13 cellular contexts compared by ENCODE assay signal in the genomic region with DNA sequence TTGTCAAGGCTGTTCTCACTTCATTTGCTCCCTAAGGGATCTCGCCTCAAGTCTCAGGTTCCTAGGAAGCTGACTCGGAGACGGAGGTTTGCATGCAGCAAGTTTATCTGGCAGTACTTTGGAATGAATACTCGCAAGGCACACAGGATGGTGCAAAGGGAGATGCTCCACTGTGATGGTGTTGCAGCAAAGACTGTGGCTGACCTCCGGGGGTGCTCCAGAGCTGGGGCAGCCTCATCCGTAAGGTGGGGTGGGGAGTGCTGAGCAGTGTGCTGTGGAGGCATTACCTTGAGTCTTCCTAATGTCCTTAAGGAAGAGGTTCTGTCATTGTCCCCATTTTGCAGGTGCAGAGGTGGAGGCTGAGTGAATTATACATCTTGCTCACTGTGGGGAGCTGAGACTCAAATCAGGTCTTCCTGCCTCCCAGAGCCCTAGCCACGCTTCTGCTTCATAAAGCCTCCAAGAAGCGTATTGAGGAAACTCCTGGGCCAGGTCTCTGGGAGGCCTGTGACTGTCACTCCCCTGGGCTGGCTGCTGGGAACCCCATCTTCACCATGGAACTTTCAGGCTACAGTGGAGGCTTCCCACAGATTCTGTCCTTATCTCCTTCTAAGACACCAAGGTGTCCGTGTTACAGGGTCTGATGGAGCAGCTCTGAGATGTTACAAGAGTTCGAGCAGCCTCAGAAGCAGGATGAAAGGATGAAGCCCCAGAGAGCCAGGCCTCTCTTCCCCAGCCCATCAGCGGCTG. TPM values are rescaled to one million over a fixed set of nuclear protein-coding genes. Genes with fewer than 3 reads are reported as not detected.
A peak's percentile ranks its signal among the peaks of the same experiment; 100 is the strongest.
DNase-seq lines count a peak whose midpoint lies in the region; ATAC-seq and TF ChIP-seq lines count a peak whose summit lies in the region.
"Had no signal": no experiment of that assay in that cellular context is flagged by ENCODE, and none has a peak within 500 bp of the region (broad histone marks: within the 10 kb centered on the region; RNA-seq: fewer than 3 reads in every experiment).

No MANE protein-coding gene starts in this region.

- H3K4me3 Mint-ChIP-seq in glutamatergic neuron (ENCODE audit: unreplicated experiment): no peak overlapping the region
- H3K4me3 Mint-ChIP-seq in CD4-positive, alpha-beta memory T cell: no peak overlapping the region
- H3K4me3 Mint-ChIP-seq in activated T-helper 17 cell treated with anti-CD3 and anti-CD28 coated beads, Interleukin-2, amount 50 U/mL, for 72 hours: no peak overlapping the region
- H3K4me3 Mint-ChIP-seq: activated CD4-positive, alpha-beta T cell treated with anti-CD3 and anti-CD28 coated beads, Interleukin-2, amount 10 ng/mL, durations not matched to agents 24 days and 14 days had no signal

- no peaks in the 10 kb centered on the region for H3K36me3 Mint-ChIP-seq in glutamatergic neuron (ENCODE audit: unreplicated experiment)
- no peaks in the 10 kb centered on the region for H3K36me3 Mint-ChIP-seq in CD4-positive, alpha-beta memory T cell
- no peaks in the 10 kb centered on the region for H3K36me3 Mint-ChIP-seq in activated T-helper 17 cell treated with anti-CD3 and anti-CD28 coated beads, Interleukin-2, amount 50 U/mL, for 72 hours (ENCODE audit: low read depth)

- peak; percentile 3 for DNase-seq in stimulated activated CD4-positive, alpha-beta T cell treated with anti-CD3 and anti-CD28 coated beads, Interleukin-4, amount 100 ng/mL, for 1 hour
- DNase-seq in stimulated activated CD4-positive, alpha-beta T cell treated with anti-CD3 and anti-CD28 coated beads, Interleukin-4, amount 100 ng/mL, for 24 hours: no peak
- DNase-seq in SK-N-DZ (ENCODE audit: low spot score): peak; percentile 23
- no peak for DNase-seq in glutamatergic neuron
- DNase-seq in CD4-positive, alpha-beta memory T cell: no peak
- DNase-seq in C1 segment of cervical spinal cord (lab: John Stamatoyannopoulos, UW): no peak
- no peak for DNase-seq in OCI-M1 (lab: John Stamatoyannopoulos, UW)
- DNase-seq: activated CD4-positive, alpha-beta T cell treated with anti-CD3 and anti-CD28 coated beads, Interleukin-2, amount 10 ng/mL, durations not matched to agents 24 days and 14 days; left lung; NCI-H1436; SIG-M5 had no signal

- no peak overlapping the region for H3K4me3 ChIP-seq in CD4-positive, alpha-beta memory T cell (ENCODE audit: low read length in 2 of 2)
- H3K4me3 ChIP-seq: esophagus muscularis mucosa, left lung had no signal

- CTCF ChIA-PET in CD4-positive, alpha-beta memory T cell (lab: Charles Lee; ENCODE audit: partially characterized antibody): interaction anchor here (0.6 kb wide), 1 partner anchor 259 kb away, joined by 3 read pairs; no protein-coding TSS in a partner anchor

- peaks cover 3% of the 10 kb centered on the region for H3K9me3 Mint-ChIP-seq in glutamatergic neuron (ENCODE audit: unreplicated experiment)
- H3K9me3 Mint-ChIP-seq in CD4-positive, alpha-beta memory T cell: no peaks in the 10 kb centered on the region
- H3K9me3 Mint-ChIP-seq in activated T-helper 17 cell treated with anti-CD3 and anti-CD28 coated beads, Interleukin-2, amount 50 U/mL, for 72 hours: no peaks in the 10 kb centered on the region
- H3K9me3 Mint-ChIP-seq: activated CD4-positive, alpha-beta T cell treated with anti-CD3 and anti-CD28 coated beads, Interleukin-2, amount 10 ng/mL, durations not matched to agents 24 days and 14 days had no signal

- no peaks in the 10 kb centered on the region for H3K27me3 ChIP-seq in CD4-positive, alpha-beta memory T cell (ENCODE audit: insufficient read depth, low read length)
- H3K27me3 ChIP-seq: esophagus muscularis mucosa had no signal

- TF ChIP-seq CTCF in glutamatergic neuron (IDR thresholded peaks at IDR 0.05; ENCODE audit: partially characterized antibody, unreplicated experiment): no peak

- no peaks in the 10 kb centered on the region for H3K36me3 ChIP-seq in CD4-positive, alpha-beta memory T cell (ENCODE audit: insufficient read depth, low read length)
- H3K36me3 ChIP-seq: esophagus muscularis mucosa, left lung had no signal

- no peaks in the 10 kb centered on the region for H3K4me1 ChIP-seq in CD4-positive, alpha-beta memory T cell (ENCODE audit: insufficient read depth, low read length)
- H3K4me1 ChIP-seq: left lung had no signal

- POLR2A ChIA-PET in CD4-positive, alpha-beta memory T cell (lab: Charles Lee; ENCODE audit: partially characterized antibody): no interaction called here

- peaks cover 25% of the 10 kb centered on the region for H3K4me1 Mint-ChIP-seq in glutamatergic neuron (ENCODE audit: low read depth, unreplicated experiment)
- H3K4me1 Mint-ChIP-seq in CD4-positive, alpha-beta memory T cell: no peaks in the 10 kb centered on the region
- H3K4me1 Mint-ChIP-seq in activated T-helper 17 cell treated with anti-CD3 and anti-CD28 coated beads, Interleukin-2, amount 50 U/mL, for 72 hours: no peaks in the 10 kb centered on the region
- H3K4me1 Mint-ChIP-seq: activated CD4-positive, alpha-beta T cell treated with anti-CD3 and anti-CD28 coated beads, Interleukin-2, amount 10 ng/mL, durations not matched to agents 24 days and 14 days had no signal

- intact Hi-C loops in CD4-positive, alpha-beta memory T cell (cut with micrococcal nuclease): no loop called here

- ATAC-seq in activated T-helper 17 cell treated with anti-CD3 and anti-CD28 coated beads, Interleukin-2, amount 50 U/mL, for 72 hours (replicated peaks): no peak
- ATAC-seq: left lung had no signal

- no peaks in the 10 kb centered on the region for H3K27me3 Mint-ChIP-seq in glutamatergic neuron (ENCODE audit: unreplicated experiment)
- H3K27me3 Mint-ChIP-seq in CD4-positive, alpha-beta memory T cell: peaks cover 3 to 8% of the 10 kb centered on the region in 2 donors
- H3K27me3 Mint-ChIP-seq in activated T-helper 17 cell treated with anti-CD3 and anti-CD28 coated beads, Interleukin-2, amount 50 U/mL, for 72 hours: peaks cover 4% of the 10 kb centered on the region

- H3K27ac ChIP-seq in CD4-positive, alpha-beta memory T cell (ENCODE audit: low read depth, low read length): no peak overlapping the region
- H3K27ac ChIP-seq: esophagus muscularis mucosa, left lung had no signal

- no peaks in the 10 kb centered on the region for H3K9me3 ChIP-seq in CD4-positive, alpha-beta memory T cell (ENCODE audit: control insufficient read depth in 1 of 2, low read length in 2 of 2)
- H3K9me3 ChIP-seq: esophagus muscularis mucosa, left lung had no signal

- peak overlapping the region; percentile 17 for H3K27ac Mint-ChIP-seq in glutamatergic neuron (ENCODE audit: unreplicated experiment)
- peak overlapping the region in 2 of 7 donors; percentile 4 to 19 for H3K27ac Mint-ChIP-seq in CD4-positive, alpha-beta memory T cell
- no peak overlapping the region for H3K27ac Mint-ChIP-seq in activated T-helper 17 cell treated with anti-CD3 and anti-CD28 coated beads, Interleukin-2, amount 50 U/mL, for 72 hours
- H3K27ac Mint-ChIP-seq: activated CD4-positive, alpha-beta T cell treated with anti-CD3 and anti-CD28 coated beads, Interleukin-2, amount 10 ng/mL, durations not matched to agents 24 days and 14 days had no signal

RNA-seq across cellular contexts. Expression of gene GALNT16, which starts 39.5 kb away (rescaled TPM):
- polyA plus RNA-seq in SK-N-DZ (2014; cell fraction: cytosol; rRNA removed): 25.1 and 30.7 TPM in 2 replicates
- polyA plus RNA-seq in SK-N-DZ (2014; cell fraction: nucleus; rRNA removed): 33.6 and 44.9 TPM in 2 replicates
- total RNA-seq in glutamatergic neuron (ENCODE audit: unreplicated experiment): 124 TPM
- under 1 TPM in 1 of 2 experiments, not detected in 1; 0.06 TPM for total RNA-seq in CD4-positive, alpha-beta memory T cell
- not detected for polyA plus RNA-seq in CD4-positive, alpha-beta memory T cell
- total RNA-seq in activated T-helper 17 cell treated with anti-CD3 and anti-CD28 coated beads, Interleukin-2, amount 50 U/mL, for 72 hours: under 1 TPM; 0.06 to 0.66 TPM
- total RNA-seq: activated CD4-positive, alpha-beta T cell treated with anti-CD3 and anti-CD28 coated beads, Interleukin-2, amount 10 ng/mL, durations not matched to agents 24 days and 14 days had no signal

Comparison
In these comparisons a context has a peak if more than half of its experiments do, and no peak if none do; other contexts are left out.
1. DNase-seq: peak in stimulated activated CD4-positive, alpha-beta T cell treated with anti-CD3 and anti-CD28 coated beads, Interleukin-4, amount 100 ng/mL, for 1 hour (single experiment) and SK-N-DZ (single experiment); none in stimulated activated CD4-positive, alpha-beta T cell treated with anti-CD3 and anti-CD28 coated beads, Interleukin-4, amount 100 ng/mL, for 24 hours (single experiment), glutamatergic neuron (single experiment), CD4-positive, alpha-beta memory T cell (0 of 5), C1 segment of cervical spinal cord (0 of 14) and OCI-M1 (single experiment).
2. RNA of gene GALNT16, which starts 39.5 kb away (total RNA-seq): 124 TPM in glutamatergic neuron (single experiment); 0.06 to 0.66 TPM in activated T-helper 17 cell treated with anti-CD3 and anti-CD28 coated beads, Interleukin-2, amount 50 U/mL, for 72 hours and 0.06 TPM in CD4-positive, alpha-beta memory T cell; every median in the first group is over 10 times any median in the second.